In genomic region chr11:68364581-68364980, GRCh38 we compare ENCODE assay signal across 1 cellular context.
TF ChIP-seq lines count a peak whose summit lies in the region.

No MANE protein-coding gene starts in this region.

TF ChIP-seq in GM12878, 131 proteins besides CTCF, POLR2A, EP300 and RAD21:
- TF ChIP-seq EZH2 (IDR thresholded peaks at IDR 0.05; ENCODE audit: borderline replicate concordance, control insufficient read depth, low read depth, low read length): no peak
